ENCODE assay signal across 1 cellular context in the genomic region with DNA sequence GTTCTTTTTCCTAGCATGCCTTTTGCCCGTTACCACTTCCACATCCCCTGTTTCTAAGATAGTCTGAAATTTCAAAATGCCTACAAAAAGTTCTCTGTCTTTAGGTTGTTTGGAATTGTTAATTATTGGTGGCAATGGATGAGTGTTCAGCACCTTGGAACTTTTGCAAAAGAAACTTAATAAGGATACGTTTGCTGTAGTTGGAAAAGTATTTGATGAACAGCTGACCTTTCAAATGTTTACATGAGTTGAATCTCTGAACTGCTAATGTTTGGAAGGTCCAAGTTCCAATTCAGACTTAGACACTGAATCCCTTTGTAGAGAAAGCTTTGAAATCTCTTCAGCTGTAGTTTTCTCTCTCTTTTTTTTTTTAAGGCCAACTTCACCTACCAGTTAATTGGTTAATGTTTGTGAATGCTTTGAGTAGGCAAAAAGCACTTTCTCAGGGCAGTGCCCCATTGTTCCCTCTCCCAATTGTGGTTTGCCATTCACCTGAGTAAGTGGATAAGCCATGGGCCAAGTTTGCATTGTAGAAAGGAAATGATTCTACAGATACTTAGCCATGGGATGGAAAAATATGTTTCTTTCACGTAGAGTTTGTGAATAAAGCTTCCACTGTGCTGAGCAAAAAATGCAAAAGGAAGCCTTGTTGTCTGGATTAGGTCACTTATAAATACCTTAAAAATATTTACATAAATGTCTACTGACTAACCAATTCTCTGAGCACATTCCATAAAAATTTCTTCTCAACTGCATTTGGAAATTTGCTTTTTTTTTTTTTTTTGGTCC.
TF ChIP-seq lines count a peak whose summit lies in the region.

No MANE protein-coding gene starts in this region.

TF ChIP-seq in HepG2, 621 proteins besides CTCF, POLR2A, EP300 and RAD21 (continued from another document and continues in another):
- TF ChIP-seq, protein P1, sequence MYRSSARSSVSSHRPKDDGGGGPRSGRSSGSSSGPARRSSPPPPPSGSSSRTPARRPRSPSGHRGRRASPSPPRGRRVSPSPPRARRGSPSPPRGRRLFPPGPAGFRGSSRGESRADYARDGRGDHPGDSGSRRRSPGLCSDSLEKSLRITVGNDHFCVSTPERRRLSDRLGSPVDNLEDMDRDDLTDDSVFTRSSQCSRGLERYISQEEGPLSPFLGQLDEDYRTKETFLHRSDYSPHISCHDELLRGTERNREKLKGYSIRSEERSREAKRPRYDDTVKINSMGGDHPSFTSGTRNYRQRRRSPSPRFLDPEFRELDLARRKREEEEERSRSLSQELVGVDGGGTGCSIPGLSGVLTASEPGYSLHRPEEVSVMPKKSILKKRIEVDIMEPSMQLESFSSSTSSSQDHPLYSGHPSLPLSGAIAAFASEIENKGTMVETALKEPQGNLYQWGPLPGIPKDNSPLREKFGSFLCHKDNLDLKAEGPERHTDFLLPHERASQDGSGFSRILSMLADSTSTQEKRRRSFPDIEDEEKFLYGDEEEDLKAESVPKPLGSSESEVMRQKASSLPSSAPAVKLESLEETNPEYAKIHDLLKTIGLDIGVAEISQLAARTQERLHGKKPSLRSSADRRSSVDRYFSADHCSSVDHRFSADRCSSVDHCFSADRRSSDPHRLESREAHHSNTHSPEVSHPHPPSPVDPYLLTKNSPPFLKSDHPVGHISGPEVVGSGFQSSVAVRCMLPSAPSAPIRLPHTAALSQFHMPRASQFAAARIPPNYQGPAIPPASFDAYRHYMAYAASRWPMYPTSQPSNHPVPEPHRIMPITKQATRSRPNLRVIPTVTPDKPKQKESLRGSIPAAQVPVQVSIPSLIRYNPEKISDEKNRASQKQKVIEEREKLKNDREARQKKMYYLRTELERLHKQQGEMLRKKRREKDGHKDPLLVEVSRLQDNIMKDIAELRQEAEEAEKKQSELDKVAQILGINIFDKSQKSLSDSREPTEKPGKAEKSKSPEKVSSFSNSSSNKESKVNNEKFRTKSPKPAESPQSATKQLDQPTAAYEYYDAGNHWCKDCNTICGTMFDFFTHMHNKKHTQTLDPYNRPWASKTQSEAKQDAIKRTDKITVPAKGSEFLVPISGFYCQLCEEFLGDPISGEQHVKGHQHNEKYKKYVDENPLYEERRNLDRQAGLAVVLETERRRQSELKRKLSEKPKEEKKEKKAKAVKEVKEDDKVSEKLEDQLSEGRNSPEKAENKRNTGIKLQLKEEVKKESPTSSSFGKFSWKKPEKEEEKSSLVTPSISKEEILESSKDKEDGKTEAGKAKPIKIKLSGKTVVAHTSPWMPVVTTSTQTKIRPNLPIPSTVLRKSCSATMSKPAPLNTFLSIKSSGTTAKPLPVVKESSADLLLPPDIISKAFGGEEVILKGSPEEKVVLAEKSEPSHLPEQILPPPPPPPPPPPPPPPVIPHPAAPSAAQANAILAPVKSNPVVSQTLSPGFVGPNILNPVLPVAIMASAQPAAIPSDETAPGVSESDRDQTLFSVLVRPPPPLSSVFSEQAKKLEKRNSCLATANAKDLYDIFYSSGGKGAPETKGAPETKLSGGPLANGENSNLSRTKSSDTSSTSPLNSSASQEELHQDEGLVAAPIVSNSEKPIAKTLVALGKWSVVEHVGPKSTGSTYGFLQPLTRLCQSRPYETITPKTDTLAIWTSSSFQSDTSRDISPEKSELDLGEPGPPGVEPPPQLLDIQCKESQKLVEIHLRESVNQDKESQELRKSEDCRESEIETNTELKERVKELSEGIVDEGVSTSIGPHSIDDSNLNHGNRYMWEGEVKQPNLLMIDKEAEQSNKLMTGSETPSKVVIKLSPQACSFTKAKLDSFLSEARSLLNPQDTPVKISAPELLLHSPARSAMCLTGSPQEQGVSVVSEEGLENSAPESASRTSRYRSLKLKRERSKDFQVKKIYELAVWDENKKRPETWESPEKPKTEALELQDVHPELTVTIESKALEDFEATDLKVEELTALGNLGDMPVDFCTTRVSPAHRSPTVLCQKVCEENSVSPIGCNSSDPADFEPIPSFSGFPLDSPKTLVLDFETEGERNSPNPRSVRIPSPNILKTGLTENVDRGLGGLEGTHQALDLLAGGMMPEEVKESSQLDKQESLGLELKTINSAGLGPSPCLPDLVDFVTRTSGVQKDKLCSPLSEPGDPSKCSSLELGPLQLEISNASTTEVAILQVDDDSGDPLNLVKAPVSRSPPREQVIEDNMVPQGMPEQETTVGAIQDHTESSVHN (CRISPR knock-in tag; IDR thresholded peaks at IDR 0.05), result no peak
- TF ChIP-seq KMT2B (CRISPR knock-in tag; IDR thresholded peaks at IDR 0.05) (no peak), ZBTB40 (IDR thresholded peaks at IDR 0.05) (no peak), ZBTB40 (CRISPR knock-in tag; IDR thresholded peaks at IDR 0.05) (peak; percentile 24; the same call in 1 of the 2 replicates), SSRP1 (CRISPR knock-in tag; IDR thresholded peaks at IDR 0.05) (no peak), ZNF33B (CRISPR knock-in tag; IDR thresholded peaks at IDR 0.05) (no peak), PCBP1 (IDR thresholded peaks at IDR 0.05; ENCODE audit: borderline replicate concordance, low read depth, low read length) (no peak), ZNF644 (CRISPR knock-in tag; IDR thresholded peaks at IDR 0.05; ENCODE audit: low read depth) (peak; percentile 97), ZNF513 (CRISPR knock-in tag; conservative IDR thresholded peaks at IDR 0.05) (no peak), GZF1 (CRISPR knock-in tag; IDR thresholded peaks at IDR 0.05) (no peak), ZBTB42 (CRISPR knock-in tag; IDR thresholded peaks at IDR 0.05) (no peak), ZNF282 (IDR thresholded peaks at IDR 0.05; ENCODE audit: partially characterized antibody) (no peak), BATF2 (CRISPR knock-in tag; IDR thresholded peaks at IDR 0.05) (no peak), SRY (CRISPR knock-in tag; IDR thresholded peaks at IDR 0.05) (no peak), CCDC6 (CRISPR knock-in tag; IDR thresholded peaks at IDR 0.05) (no peak), SRF (IDR thresholded peaks at IDR 0.05; ENCODE audit: low read depth, low read length) (no peak), TSC22D2 (CRISPR knock-in tag; IDR thresholded peaks at IDR 0.05; ENCODE audit: borderline replicate concordance) (0 out of 2 replicates have a peak, but pooled peaks have one; percentile 29), RFXAP (CRISPR knock-in tag; IDR thresholded peaks at IDR 0.05; ENCODE audit: borderline replicate concordance) (peak; percentile 31; the same call in 1 of the 2 replicates), ASH2L (IDR thresholded peaks at IDR 0.05; ENCODE audit: insufficient read length, low read depth, low read length) (peak; percentile 87), BRD4 (CRISPR knock-in tag; IDR thresholded peaks at IDR 0.05) (peak; percentile 87), HNRNPUL1 (IDR thresholded peaks at IDR 0.05; ENCODE audit: low read depth, low read length) (peak; percentile 41; the same call in 1 of the 2 replicates), IRF1 (CRISPR knock-in tag; IDR thresholded peaks at IDR 0.05; ENCODE audit: low read depth) (no peak), NR2F2 (IDR thresholded peaks at IDR 0.05; ENCODE audit: borderline replicate concordance, low read depth) (peak; percentile 85), ELF3 (CRISPR knock-in tag; IDR thresholded peaks at IDR 0.05) (peak; percentile 72), THAP9 (CRISPR knock-in tag; IDR thresholded peaks at IDR 0.05; ENCODE audit: borderline replicate concordance) (no peak), PTBP1 (IDR thresholded peaks at IDR 0.05; ENCODE audit: low read depth, low read length, poor library complexity, severe bottlenecking) (no peak), ZNF12 (CRISPR knock-in tag; IDR thresholded peaks at IDR 0.05) (no peak), ZNF709 (CRISPR knock-in tag; IDR thresholded peaks at IDR 0.05) (no peak), ZNF138 (CRISPR knock-in tag; IDR thresholded peaks at IDR 0.05; ENCODE audit: low read depth) (no peak), MED8 (CRISPR knock-in tag; IDR thresholded peaks at IDR 0.05; ENCODE audit: insufficient replicate concordance) (peak; percentile 73), ZFY (CRISPR knock-in tag; IDR thresholded peaks at IDR 0.05) (no peak)
